In genomic region chr2:166568409-166568808, GRCh38 we compare ENCODE assay signal across 19 cellular contexts.
A peak's percentile ranks its signal among the peaks of the same experiment; 100 is the strongest.
DNase-seq lines count a peak whose midpoint lies in the region; ATAC-seq, FAIRE-seq and TF ChIP-seq lines count a peak whose summit lies in the region.
"Had no signal": no experiment of that assay in that cellular context is flagged by ENCODE, and none has a peak within 500 bp of the region (broad histone marks: within the 10 kb centered on the region; RNA-seq: fewer than 3 reads in every experiment).

No MANE protein-coding gene starts in this region.

- H3K27ac Mint-ChIP-seq in HFFc6 = no peak overlapping the region
- H3K27ac Mint-ChIP-seq: CD8-positive, alpha-beta T cell; H9 had no signal

- DNase-seq in A673 (ENCODE audit: low spot score) (peak; percentile 18), HFFc6 (no peak), SK-N-MC (ENCODE audit: low read depth, low spot score) (peak; percentile 75), endothelial cell of umbilical vein (ENCODE audit: low read depth, low spot score) (peak; percentile 22), transverse colon (no peak)
- DNase-seq: CD8-positive, alpha-beta T cell; H9; IMR-90; NCI-H1105; NCI-H2081; NCI-H510A; NCI-H748 treated with DMSO at 0.1 percent for 48 hours; PC-3; SJCRH30 had no signal

- no peak for TF ChIP-seq CTCF in A673 (conservative IDR thresholded peaks at IDR 0.05; ENCODE audit: low read depth, low read length)
- no peak for TF ChIP-seq CTCF in HFFc6 (IDR thresholded peaks at IDR 0.05)
- no peak for TF ChIP-seq CTCF in endothelial cell of umbilical vein (IDR thresholded peaks at IDR 0.05; ENCODE audit: extremely low read depth in 1 of 2, insufficient read depth in 1 of 2, low read depth in 1 of 2, low read length in 2 of 2)
- no peak for TF ChIP-seq CTCF in transverse colon (IDR thresholded peaks at IDR 0.05)

- H3K79me2 ChIP-seq in endothelial cell of umbilical vein (ENCODE audit: control insufficient read depth, insufficient read depth, low read length) = no peaks in the 10 kb centered on the region

- TF ChIP-seq POLR2A in endothelial cell of umbilical vein (IDR thresholded peaks at IDR 0.05; ENCODE audit: low read depth, low read length) (no peak), transverse colon (IDR thresholded peaks at IDR 0.05) (no peak)

- H3K4me1 ChIP-seq in A673 (ENCODE audit: insufficient read depth, low read length, poor library complexity, severe bottlenecking) = no peaks in the 10 kb centered on the region
- H3K4me1 ChIP-seq in endothelial cell of umbilical vein (ENCODE audit: control insufficient read depth, extremely low read depth, insufficient read depth, low read length) = no peaks in the 10 kb centered on the region
- no peaks in the 10 kb centered on the region for H3K4me1 ChIP-seq in transverse colon
- H3K4me1 ChIP-seq: A549, SJCRH30 had no signal

- 40 to 46% methylated on average over 3 of the region's 3 CpGs for WGBS in transverse colon (ENCODE audit: low coverage in 1 of 2), 2 donors

- intact Hi-C loops in A673 (cut with micrococcal nuclease; ENCODE audit: unreplicated experiment) (no loop called here), endothelial cell of umbilical vein (cut with micrococcal nuclease) (no loop called here), transverse colon (cut with DNase I; ENCODE audit: low total_unique reads) (no loop called here)

- H2AFZ ChIP-seq in endothelial cell of umbilical vein (ENCODE audit: low read depth, low read length) = no peak overlapping the region

- no peak for TF ChIP-seq EP300 in transverse colon (IDR thresholded peaks at IDR 0.05; ENCODE audit: low read depth)

- H3K9me3 ChIP-seq in A673 (ENCODE audit: low read depth, low read length, poor library complexity, severe bottlenecking) (no peaks in the 10 kb centered on the region), SK-N-MC (ENCODE audit: low read depth, low read length) (no peaks in the 10 kb centered on the region), endothelial cell of umbilical vein (replicated peaks; ENCODE audit: control insufficient read depth, insufficient read depth, low read length) (no peaks in the 10 kb centered on the region), transverse colon (no peaks in the 10 kb centered on the region)
- H3K9me3 ChIP-seq: A549; BLaER1 treated with 17β-estradiol and CSF1 and Interleukin-3, amounts not matched to agents 10 nM and 100 nM; SJCRH30 had no signal

- no peaks in the 10 kb centered on the region for H3K36me3 Mint-ChIP-seq in HFFc6 (ENCODE audit: low read depth)
- H3K36me3 Mint-ChIP-seq: CD8-positive, alpha-beta T cell had no signal

- no peak for ATAC-seq in GM18907 (IDR thresholded peaks at IDR 0.05; ENCODE audit: unreplicated experiment)
- no peak for ATAC-seq in HG03159 (IDR thresholded peaks at IDR 0.05; ENCODE audit: unreplicated experiment)
- ATAC-seq: A549; CD8-positive, alpha-beta T cell; PC-3 had no signal

- peak overlapping the region; percentile 39; the same call in 1 of the 2 replicates for H3K4me3 Mint-ChIP-seq in HFFc6
- H3K4me3 Mint-ChIP-seq: CD8-positive, alpha-beta T cell; H9 had no signal

- no peak overlapping the region for H3K9ac ChIP-seq in SK-N-MC (ENCODE audit: insufficient read length)
- no peak overlapping the region for H3K9ac ChIP-seq in endothelial cell of umbilical vein (replicated peaks; ENCODE audit: extremely low read depth, insufficient read depth, low read length)
- H3K9ac ChIP-seq: BLaER1 treated with 17β-estradiol and CSF1 and Interleukin-3, amounts not matched to agents 10 nM and 100 nM had no signal

- in situ Hi-C loops in transverse colon (cut with MboI; ENCODE audit: low pct_ligation_motif_present in 1 of 4, low pct_unique_long_range_greater_than_20kb in 1 of 4, low sequenced_read_pairs in 3 of 4) = no loop called here

- H3K27ac ChIP-seq in A673 (ENCODE audit: low read depth, low read length, poor library complexity, severe bottlenecking) = no peak overlapping the region
- no peak overlapping the region for H3K27ac ChIP-seq in SK-N-MC
- H3K27ac ChIP-seq in endothelial cell of umbilical vein (ENCODE audit: insufficient read depth, low read depth, low read length) = no peak overlapping the region
- H3K27ac ChIP-seq in transverse colon = no peak overlapping the region
- H3K27ac ChIP-seq: A549; BLaER1 treated with 17β-estradiol and CSF1 and Interleukin-3, amounts not matched to agents 10 nM and 100 nM; HL-60; SJCRH30 had no signal

- CTCF ChIA-PET in A673 (lab: Charles Lee) = no interaction called here
- CTCF ChIA-PET in endothelial cell of umbilical vein (lab: Charles Lee) = no interaction called here

- H3K9me3 Mint-ChIP-seq in HFFc6 = no peaks in the 10 kb centered on the region
- H3K9me3 Mint-ChIP-seq: CD8-positive, alpha-beta T cell; H9 had no signal

- no peak overlapping the region for H3K4me2 ChIP-seq in endothelial cell of umbilical vein (ENCODE audit: insufficient read depth, low read length)
- H3K4me2 ChIP-seq: A549 had no signal

- dilution Hi-C loops in endothelial cell of umbilical vein (cut with MboI; ENCODE audit: extremely low pct_ligation_motif_present, low sequenced_read_pairs) = no loop called here

- POLR2A ChIA-PET in A673 (lab: Charles Lee; ENCODE audit: low non-redundant PET) (no interaction called here), endothelial cell of umbilical vein (lab: Charles Lee) (no interaction called here)

- H3K9me1 ChIP-seq in endothelial cell of umbilical vein (replicated peaks; ENCODE audit: control insufficient read depth, extremely low read depth, insufficient read depth, low read length) = no peaks in the 10 kb centered on the region

- H3K4me3 ChIP-seq in A673 (ENCODE audit: low read depth, low read length, poor library complexity, severe bottlenecking) = no peak overlapping the region
- H3K4me3 ChIP-seq in SK-N-MC = peak overlapping the region; percentile 3; the same call in 1 of the 2 replicates
- no peak overlapping the region for H3K4me3 ChIP-seq in endothelial cell of umbilical vein (replicated peaks in 1 of 3; ENCODE audit: insufficient read depth in 1 of 3, low read depth in 1 of 3, low read length in 3 of 3)
- H3K4me3 ChIP-seq in transverse colon = no peak overlapping the region
- H3K4me3 ChIP-seq: A549; BLaER1 treated with 17β-estradiol and CSF1 and Interleukin-3, amounts not matched to agents 10 nM and 100 nM; SJCRH30 had no signal

- H4K20me1 ChIP-seq in endothelial cell of umbilical vein (replicated peaks; ENCODE audit: control insufficient read depth, extremely low read depth, insufficient read depth, low read length) = no peaks in the 10 kb centered on the region
- H4K20me1 ChIP-seq: BLaER1 treated with 17β-estradiol and CSF1 and Interleukin-3, amounts not matched to agents 10 nM and 100 nM had no signal

- BruUV-seq in A673 (replicated peaks; lab: Mats Ljungman, UMichigan) (no TSS peak), endothelial cell of umbilical vein (replicated peaks; lab: Mats Ljungman, UMichigan) (no TSS peak)

- H3K27me3 ChIP-seq in A673 (replicated peaks; ENCODE audit: insufficient read depth, low read depth, low read length, poor library complexity) = no peaks in the 10 kb centered on the region
- no peaks in the 10 kb centered on the region for H3K27me3 ChIP-seq in endothelial cell of umbilical vein (ENCODE audit: control insufficient read depth in 2 of 2, insufficient read depth in 2 of 2, low read length in 2 of 2)
- H3K27me3 ChIP-seq in transverse colon = no peaks in the 10 kb centered on the region
- H3K27me3 ChIP-seq: BLaER1 treated with 17β-estradiol and CSF1 and Interleukin-3, amounts not matched to agents 10 nM and 100 nM; SJCRH30 had no signal

- H3K4me1 Mint-ChIP-seq in HFFc6 (ENCODE audit: low read depth) = peaks cover 12% of the 10 kb centered on the region

- no peak for FAIRE-seq in endothelial cell of umbilical vein (lab: Jason Lieb, UNC)
- FAIRE-seq: A549 had no signal

- no peaks in the 10 kb centered on the region for H3K27me3 Mint-ChIP-seq in HFFc6 (ENCODE audit: insufficient read depth)

- H3K36me3 ChIP-seq in A673 (ENCODE audit: insufficient read depth, low read length, poor library complexity, severe bottlenecking) (no peaks in the 10 kb centered on the region), SK-N-MC (ENCODE audit: insufficient read depth, low read length) (no peaks in the 10 kb centered on the region), endothelial cell of umbilical vein (ENCODE audit: control insufficient read depth in 2 of 2, extremely low read depth in 1 of 2, insufficient read depth in 2 of 2, low read length in 2 of 2) (no peaks in the 10 kb centered on the region), transverse colon (no peaks in the 10 kb centered on the region)
- H3K36me3 ChIP-seq: BLaER1 treated with 17β-estradiol and CSF1 and Interleukin-3, amounts not matched to agents 10 nM and 100 nM; SJCRH30 had no signal

TF ChIP-seq in endothelial cell of umbilical vein, 7 proteins besides CTCF, POLR2A, EP300 and RAD21:
- TF ChIP-seq GATA2 (IDR thresholded peaks at IDR 0.05; ENCODE audit: insufficient read depth, insufficient read length, low read depth, low read length) (no peak), FOS (IDR thresholded peaks at IDR 0.05; ENCODE audit: borderline replicate concordance, insufficient read depth, low read length) (no peak), MAX (IDR thresholded peaks at IDR 0.05; ENCODE audit: insufficient read depth, insufficient read length) (no peak), EZH2 (IDR thresholded peaks at IDR 0.05; ENCODE audit: borderline replicate concordance, low read depth, low read length, severe bottlenecking) (no peak), POLR2AphosphoS5 (IDR thresholded peaks at IDR 0.05; ENCODE audit: insufficient read depth, low read depth, low read length) (no peak), MYC (IDR thresholded peaks at IDR 0.05; ENCODE audit: low read depth, low read length) (no peak), JUN (IDR thresholded peaks at IDR 0.05; ENCODE audit: borderline replicate concordance, insufficient read depth, insufficient read length, low read depth) (no peak)

Comparison
In these comparisons a context has a peak if more than half of its experiments do, and no peak if none do; other contexts are left out.
1. DNase-seq: peak in A673 (single experiment), SK-N-MC (single experiment) and endothelial cell of umbilical vein (single experiment); none in HFFc6 (single experiment) and transverse colon (single experiment).